ENCODE assay signal across 5 cellular contexts in the genomic region with DNA sequence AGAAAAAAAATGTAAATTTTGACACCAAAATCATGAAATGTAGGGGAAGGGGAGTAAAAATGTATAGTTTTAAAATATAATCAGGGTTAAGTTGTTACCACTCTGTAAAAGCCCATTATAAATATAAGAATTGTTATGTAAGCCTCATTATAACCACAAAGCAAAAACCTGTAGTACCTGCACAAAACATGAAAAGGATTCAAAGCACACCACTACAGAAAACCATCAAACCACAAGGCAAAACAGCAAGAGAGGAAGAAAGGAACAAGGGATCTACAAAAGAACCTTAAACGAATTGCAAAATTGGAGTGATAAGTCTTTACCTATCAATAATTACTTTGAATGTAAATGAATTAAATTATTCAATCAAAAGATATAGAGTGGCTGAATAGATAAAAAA.
"Had no signal": no experiment of that assay in that cellular context is flagged by ENCODE, and none has a peak within 500 bp of the region (broad histone marks: within the 10 kb centered on the region; RNA-seq: fewer than 3 reads in every experiment).

No MANE protein-coding gene starts in this region.

- H3K27ac Mint-ChIP-seq: GM23338, H9 had no signal

- H3K9me3 Mint-ChIP-seq: GM23338, H9 had no signal

- ATAC-seq: GM23338 had no signal

- H3K4me3 ChIP-seq: GM23338 had no signal

- DNase-seq: H9, HCEC 1CT, IMR-90, KBM-7 had no signal

- H3K4me3 Mint-ChIP-seq: GM23338, H9 had no signal
